Comparison of ENCODE assay signal across 14 cellular contexts in genomic region chr20:61628901-61629300, GRCh38.
DNase-seq lines count a peak whose midpoint lies in the region; ATAC-seq, FAIRE-seq and TF ChIP-seq lines count a peak whose summit lies in the region.
"Had no signal": no experiment of that assay in that cellular context is flagged by ENCODE, and none has a peak within 500 bp of the region (broad histone marks: within the 10 kb centered on the region; RNA-seq: fewer than 3 reads in every experiment).

No MANE protein-coding gene starts in this region.

- 47 to 48% methylated on average over 7 to 13 of the region's 13 CpGs for WGBS in testis, 2 donors

- H3K9ac ChIP-seq in kidney (ENCODE audit: low read length in 2 of 2): no peak overlapping the region

- no peak for TF ChIP-seq CTCF in right atrium auricular region (IDR thresholded peaks at IDR 0.05)
- no peak for TF ChIP-seq CTCF in kidney (IDR thresholded peaks at IDR 0.05; ENCODE audit: borderline replicate concordance, extremely low read depth, insufficient read depth)
- TF ChIP-seq CTCF in testis (IDR thresholded peaks at IDR 0.05): no peak

- DNase-seq in Right ventricle myocardium superior (peak; percentile 33), right atrium auricular region (ENCODE audit: low spot score) (no peak), NCI-H526 (lab: John Stamatoyannopoulos, UW) (peak; percentile 76 to 91), kidney (peak; percentile 69), testis (peak; percentile 41), NCI-H1092 (lab: John Stamatoyannopoulos, UW) (no peak), left lobe of liver (ENCODE audit: low spot score) (no peak)
- DNase-seq: activated CD4-positive, alpha-beta memory T cell treated with anti-CD3 and anti-CD28 coated beads, Interleukin-2, amount 10 ng/mL, durations not matched to agents 7 days and 5 days; activated T-cell treated with anti-CD3 and anti-CD28 coated beads, Interleukin-2, amount 50 U/mL, for 72 hours; foreskin melanocyte; naive B cell; NCI-H1694 had no signal

- peak; percentile 27 for ATAC-seq in Right ventricle myocardium superior (ENCODE audit: poor library complexity)
- ATAC-seq in GM21528 (IDR thresholded peaks at IDR 0.05; ENCODE audit: low FRiP score, unreplicated experiment): no peak
- ATAC-seq in left lobe of liver: no peak
- ATAC-seq: activated T-cell treated with anti-CD3 and anti-CD28 coated beads, Interleukin-2, amount 50 U/mL, for 72 hours had no signal

- no peak overlapping the region for H3K4me3 ChIP-seq in right atrium auricular region
- no peak overlapping the region for H3K4me3 ChIP-seq in kidney (ENCODE audit: low read length in 2 of 2)
- H3K4me3 ChIP-seq in testis: no peak overlapping the region

- H3K9me3 ChIP-seq in right atrium auricular region: no peaks in the 10 kb centered on the region
- no peaks in the 10 kb centered on the region for H3K9me3 ChIP-seq in kidney (ENCODE audit: control insufficient read depth in 1 of 2, low read length in 2 of 2)
- no peaks in the 10 kb centered on the region for H3K9me3 ChIP-seq in testis

- intact Hi-C loops in Right ventricle myocardium superior (cut with DNase I) (no loop called here), kidney (cut with DNase I) (no loop called here), testis (cut with DNase I; ENCODE audit: low total_unique reads) (no loop called here)

- H3K27me3 ChIP-seq in right atrium auricular region (no peaks in the 10 kb centered on the region), testis (no peaks in the 10 kb centered on the region)

- H3K36me3 ChIP-seq in right atrium auricular region: no peaks in the 10 kb centered on the region
- no peaks in the 10 kb centered on the region for H3K36me3 ChIP-seq in kidney (ENCODE audit: control insufficient read depth in 1 of 2, insufficient read depth in 2 of 2, low read length in 2 of 2)
- H3K36me3 ChIP-seq in testis (ENCODE audit: low read depth, missing control alignments): no peaks in the 10 kb centered on the region

- H3K27ac ChIP-seq in right atrium auricular region (no peak overlapping the region), kidney (ENCODE audit: low read depth in 2 of 2, low read length in 2 of 2) (no peak overlapping the region), testis (no peak overlapping the region)

- FAIRE-seq in kidney (lab: Jason Lieb, UNC): no peak
- FAIRE-seq: H54 had no signal

- no peak for TF ChIP-seq POLR2A in testis (IDR thresholded peaks at IDR 0.05)

- peaks cover 0 to 8% of the 10 kb centered on the region in 2 donors for H3K4me1 ChIP-seq in right atrium auricular region
- H3K4me1 ChIP-seq in kidney (ENCODE audit: control insufficient read depth in 1 of 2, insufficient read depth in 1 of 2, low read depth in 1 of 2, low read length in 2 of 2): no peaks in the 10 kb centered on the region
- H3K4me1 ChIP-seq in testis: peaks cover 17% of the 10 kb centered on the region

Comparison
In these comparisons a context has a peak if more than half of its experiments do, and no peak if none do; other contexts are left out.
1. DNase-seq: peak in Right ventricle myocardium superior (single experiment), NCI-H526 (2 of 2), kidney (single experiment) and testis (single experiment); none in right atrium auricular region (single experiment), NCI-H1092 (single experiment) and left lobe of liver (single experiment).